In genomic region chr10:3233486-3233990, GRCh38 we compare ENCODE assay signal across 30 cellular contexts.
"Had no signal": no experiment of that assay in that cellular context is flagged by ENCODE, and none has a peak within 500 bp of the region (broad histone marks: within the 10 kb centered on the region; RNA-seq: fewer than 3 reads in every experiment).

No MANE protein-coding gene starts in this region.

- H3K27ac Mint-ChIP-seq: activated CD4-positive, alpha-beta T cell treated with anti-CD3 and anti-CD28 coated beads for 36 hours; activated CD4-positive, alpha-beta T cell treated with anti-CD3 and anti-CD28 coated beads, Interleukin-2, amount 10 ng/mL, durations not matched to agents 7 days and 5 days; activated naive CD4-positive, alpha-beta T cell treated with anti-CD3 and anti-CD28 coated beads, Interleukin-2, amount 50 U/mL, for 24 hours; activated naive CD8-positive, alpha-beta T cell treated with anti-CD3 and anti-CD28 coated beads, Interleukin-2, amount 10 ng/mL, durations not matched to agents 7 days and 5 days; brain; T-cell; T-helper 17 cell; WTC11 had no signal

- H3K4me3 ChIP-seq: K562, PC-9 had no signal

- H3K27ac ChIP-seq: PC-9, RWPE1 had no signal

- DNase-seq: activated CD4-positive, alpha-beta T cell treated with anti-CD3 and anti-CD28 coated beads for 36 hours; activated CD4-positive, alpha-beta T cell treated with anti-CD3 and anti-CD28 coated beads, Interleukin-2, amount 10 ng/mL, durations not matched to agents 7 days and 5 days; activated CD4-positive, alpha-beta T cell treated with anti-CD3 and anti-CD28 coated beads, Interleukin-2, amount 50 U/mL, for 48 hours; activated CD8-positive, alpha-beta memory T cell treated with anti-CD3 and anti-CD28 coated beads, Interleukin-2, amount 50 U/mL, for 48 hours; activated effector memory CD4-positive, alpha-beta T cell treated with anti-CD3 and anti-CD28 coated beads, Interleukin-2, amount 50 U/mL, for 16 hours; activated naive CD4-positive, alpha-beta T cell treated with Interleukin-2 at 50 U/mL for 16 hours; activated naive CD8-positive, alpha-beta T cell treated with anti-CD3 and anti-CD28 coated beads, Interleukin-2, amount 10 ng/mL, durations not matched to agents 7 days and 5 days; activated T-cell treated with anti-CD3 and anti-CD28 coated beads, Interleukin-2, amount 50 U/mL, for 48 hours; central memory CD4-positive, alpha-beta T cell; NCI-H1105; NCI-H1417 treated with DMSO at 0.1 percent for 48 hours; NCI-H1694 treated with DMSO at 0.1 percent for 48 hours; NCI-H2029; NCI-H345; NCI-H524 treated with DMSO at 0.1 percent for 48 hours; NCI-H748 treated with DMSO at 0.1 percent for 48 hours; NK-92 treated with Interleukin-12 subunit alpha and Interleukin-12 subunit beta, amount 100 ng/mL, for 24 hours; PC-9; SIG-M5; T-cell; T-helper 17 cell had no signal

- H3K27me3 Mint-ChIP-seq: activated naive CD4-positive, alpha-beta T cell treated with anti-CD3 and anti-CD28 coated beads, Interleukin-2, amount 50 U/mL, for 24 hours had no signal

- H3K4me2 ChIP-seq: PC-9 had no signal

- H3K9me3 Mint-ChIP-seq: activated CD4-positive, alpha-beta T cell treated with anti-CD3 and anti-CD28 coated beads, Interleukin-2, amount 10 ng/mL, durations not matched to agents 7 days and 5 days; activated naive CD4-positive, alpha-beta T cell treated with anti-CD3 and anti-CD28 coated beads, Interleukin-2, amount 50 U/mL, for 24 hours; activated naive CD8-positive, alpha-beta T cell treated with anti-CD3 and anti-CD28 coated beads, Interleukin-2, amount 10 ng/mL, durations not matched to agents 7 days and 5 days; T-cell had no signal

- ATAC-seq: activated CD4-positive, alpha-beta T cell treated with anti-CD3 and anti-CD28 coated beads for 36 hours; K562; Right ventricle myocardium inferior; SK-N-SH treated with all-trans-retinoic acid at 6 μM for 48 hours; T-cell; T-helper 17 cell; WTC11 had no signal

- FAIRE-seq: bronchial epithelial cell, K562, RCC 7860 had no signal

- H2AFZ ChIP-seq: PC-9 had no signal

- H3K4me3 Mint-ChIP-seq: activated CD4-positive, alpha-beta T cell treated with anti-CD3 and anti-CD28 coated beads for 36 hours; activated CD4-positive, alpha-beta T cell treated with anti-CD3 and anti-CD28 coated beads, Interleukin-2, amount 10 ng/mL, durations not matched to agents 7 days and 5 days; activated naive CD4-positive, alpha-beta T cell treated with anti-CD3 and anti-CD28 coated beads, Interleukin-2, amount 50 U/mL, for 24 hours; activated naive CD8-positive, alpha-beta T cell treated with anti-CD3 and anti-CD28 coated beads, Interleukin-2, amount 10 ng/mL, durations not matched to agents 7 days and 5 days; brain; T-cell; T-helper 17 cell; WTC11 had no signal

- H3K36me3 Mint-ChIP-seq: activated naive CD4-positive, alpha-beta T cell treated with anti-CD3 and anti-CD28 coated beads, Interleukin-2, amount 50 U/mL, for 24 hours; activated naive CD8-positive, alpha-beta T cell treated with anti-CD3 and anti-CD28 coated beads, Interleukin-2, amount 10 ng/mL, durations not matched to agents 7 days and 5 days; brain; T-cell; WTC11 had no signal
